In the genomic region with DNA sequence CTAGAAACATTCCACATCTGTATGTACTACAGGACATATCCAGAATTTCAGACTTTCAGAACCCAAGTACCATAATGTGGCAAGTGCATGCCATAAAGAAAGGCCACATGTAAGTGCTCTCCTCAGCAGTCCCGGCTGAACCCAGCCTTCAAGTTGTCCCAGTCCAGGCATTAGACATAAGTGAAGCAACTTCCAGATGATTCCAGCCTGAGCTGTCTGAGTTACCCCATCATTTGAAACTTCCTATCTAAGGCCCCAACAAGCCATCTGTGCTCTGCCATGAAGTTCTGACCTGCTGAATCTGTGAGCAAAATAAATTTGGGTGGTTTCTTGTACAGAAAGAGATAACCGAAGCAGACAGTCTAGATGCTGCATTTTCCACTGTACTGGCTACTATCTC, we compare ENCODE assay signal across 38 cellular contexts.
"Had no signal": no experiment of that assay in that cellular context is flagged by ENCODE, and none has a peak within 500 bp of the region (broad histone marks: within the 10 kb centered on the region; RNA-seq: fewer than 3 reads in every experiment).

No MANE protein-coding gene starts in this region.

- H3K27me3 Mint-ChIP-seq: activated CD4-positive, alpha-beta memory T cell treated with anti-CD3 and anti-CD28 coated beads, Interleukin-2, amount 10 ng/mL, durations not matched to agents 7 days and 5 days; activated CD8-positive, alpha-beta memory T cell treated with anti-CD3 and anti-CD28 coated beads, Interleukin-2, amount 10 ng/mL, durations not matched to agents 7 days and 5 days; activated naive CD8-positive, alpha-beta T cell treated with anti-CD3 and anti-CD28 coated beads for 36 hours had no signal

- H3K9me3 Mint-ChIP-seq: activated CD4-positive, alpha-beta memory T cell treated with anti-CD3 and anti-CD28 coated beads, Interleukin-2, amount 10 ng/mL, durations not matched to agents 7 days and 5 days; activated naive CD8-positive, alpha-beta T cell treated with anti-CD3 and anti-CD28 coated beads for 36 hours; activated T-cell treated with anti-CD3 and anti-CD28 coated beads, Interleukin-2, amount 50 U/mL, for 72 hours; activated T-helper 17 cell treated with anti-CD3 and anti-CD28 coated beads, Interleukin-2, amount 50 U/mL, for 72 hours; T-helper 1 cell treated with Interleukin-12 subunit alpha and Interleukin-12 subunit beta and Interleukin-4 antibody, amounts not matched to agents 30 μg/mL and 1 μg/mL, for 36 hours; T-helper 2 cell treated with Interferon-gamma antibody and Interleukin-4, amounts not matched to agents 5 μg/mL and 100 μg/mL, for 36 hours had no signal

- H3K27me3 ChIP-seq: ascending aorta, breast epithelium, MG63, Peyer's patch, SJSA1 had no signal

- H3K4me3 ChIP-seq: ascending aorta, breast epithelium, MG63, Peyer's patch, SJSA1 had no signal

- H3K27ac Mint-ChIP-seq: activated CD4-positive, alpha-beta memory T cell treated with anti-CD3 and anti-CD28 coated beads, Interleukin-2, amount 10 ng/mL, durations not matched to agents 7 days and 5 days; activated CD4-positive, alpha-beta T cell treated with anti-CD3 and anti-CD28 coated beads for 36 hours; activated CD8-positive, alpha-beta memory T cell treated with anti-CD3 and anti-CD28 coated beads, Interleukin-2, amount 10 ng/mL, durations not matched to agents 7 days and 5 days; activated naive CD8-positive, alpha-beta T cell treated with anti-CD3 and anti-CD28 coated beads for 36 hours; activated T-cell treated with anti-CD3 and anti-CD28 coated beads, Interleukin-2, amount 50 U/mL, for 72 hours; activated T-helper 17 cell treated with anti-CD3 and anti-CD28 coated beads, Interleukin-2, amount 50 U/mL, for 72 hours; T-helper 1 cell treated with Interleukin-12 subunit alpha and Interleukin-12 subunit beta and Interleukin-4 antibody, amounts not matched to agents 30 μg/mL and 1 μg/mL, for 36 hours; T-helper 2 cell treated with Interferon-gamma antibody and Interleukin-4, amounts not matched to agents 5 μg/mL and 100 μg/mL, for 36 hours had no signal

- FAIRE-seq: TTC549 had no signal

- H3K4me1 ChIP-seq: ascending aorta, breast epithelium, Peyer's patch, SJSA1 had no signal

- H3K4me2 ChIP-seq: SK-N-SH had no signal

- H3K36me3 ChIP-seq: ascending aorta, breast epithelium, MG63, Peyer's patch, SJSA1 had no signal

- ATAC-seq: activated CD4-positive, alpha-beta T cell treated with anti-CD3 and anti-CD28 coated beads for 36 hours; activated CD4-positive, CD25-positive, alpha-beta regulatory T cell treated with anti-CD3 and anti-CD28 coated beads, Interleukin-2, amount 50 U/mL, for 24 hours; activated CD8-positive, alpha-beta memory T cell treated with anti-CD3 and anti-CD28 coated beads, Interleukin-2, amount 10 ng/mL, durations not matched to agents 7 days and 5 days; activated T-cell treated with anti-CD3 and anti-CD28 coated beads, Interleukin-2, amount 50 U/mL, for 72 hours; activated T-helper 17 cell treated with anti-CD3 and anti-CD28 coated beads, Interleukin-2, amount 50 U/mL, for 72 hours; PC-3; WTC11 had no signal

- H3K36me3 Mint-ChIP-seq: activated CD8-positive, alpha-beta memory T cell treated with anti-CD3 and anti-CD28 coated beads, Interleukin-2, amount 10 ng/mL, durations not matched to agents 7 days and 5 days; activated naive CD8-positive, alpha-beta T cell treated with anti-CD3 and anti-CD28 coated beads for 36 hours had no signal

- H3K27ac ChIP-seq: ascending aorta, breast epithelium, Peyer's patch, SJSA1 had no signal

- H3K4me3 Mint-ChIP-seq: activated CD4-positive, alpha-beta memory T cell treated with anti-CD3 and anti-CD28 coated beads, Interleukin-2, amount 10 ng/mL, durations not matched to agents 7 days and 5 days; activated CD4-positive, alpha-beta T cell treated with anti-CD3 and anti-CD28 coated beads for 36 hours; activated CD8-positive, alpha-beta memory T cell treated with anti-CD3 and anti-CD28 coated beads, Interleukin-2, amount 10 ng/mL, durations not matched to agents 7 days and 5 days; activated naive CD8-positive, alpha-beta T cell treated with anti-CD3 and anti-CD28 coated beads for 36 hours; activated T-cell treated with anti-CD3 and anti-CD28 coated beads, Interleukin-2, amount 50 U/mL, for 72 hours; activated T-helper 17 cell treated with anti-CD3 and anti-CD28 coated beads, Interleukin-2, amount 50 U/mL, for 72 hours; T-helper 1 cell treated with Interleukin-12 subunit alpha and Interleukin-12 subunit beta and Interleukin-4 antibody, amounts not matched to agents 30 μg/mL and 1 μg/mL, for 36 hours; T-helper 2 cell treated with Interferon-gamma antibody and Interleukin-4, amounts not matched to agents 5 μg/mL and 100 μg/mL, for 36 hours; WTC11 had no signal

- DNase-seq: activated CD4-positive, alpha-beta memory T cell treated with anti-CD3 and anti-CD28 coated beads, Interleukin-2, amount 10 ng/mL, durations not matched to agents 7 days and 5 days; activated CD4-positive, alpha-beta T cell treated with anti-CD3 and anti-CD28 coated beads for 36 hours; activated CD4-positive, alpha-beta T cell treated with anti-CD3 and anti-CD28 coated beads, Interleukin-2, amount 50 U/mL, for 1 hour; activated CD8-positive, alpha-beta memory T cell treated with anti-CD3 and anti-CD28 coated beads for 24 hours; activated CD8-positive, alpha-beta memory T cell treated with anti-CD3 and anti-CD28 coated beads, Interleukin-2, amount 10 ng/mL, durations not matched to agents 7 days and 5 days; activated CD8-positive, alpha-beta memory T cell treated with anti-CD3 and anti-CD28 coated beads, Interleukin-2, amount 50 U/mL, for 48 hours; activated effector memory CD4-positive, alpha-beta T cell treated with anti-CD3 and anti-CD28 coated beads, Interleukin-2, amount 50 U/mL, for 16 hours; activated naive CD4-positive, alpha-beta T cell; activated naive CD4-positive, alpha-beta T cell treated with anti-CD3 and anti-CD28 coated beads, Interleukin-2, amount 50 U/mL, for 16 hours; activated naive CD8-positive, alpha-beta T cell treated with anti-CD3 and anti-CD28 coated beads for 36 hours; activated T-cell treated with anti-CD3 and anti-CD28 coated beads, Interleukin-2, amount 50 U/mL, for 72 hours; amygdala; Kasumi-1; MG63; NCI-H1048; NCI-H146; NCI-H187; NCI-H2029 treated with DMSO at 0.1 percent for 48 hours; NCI-H2107; NCI-H2171; NCI-H510A; NCI-H526; NCI-H748 treated with DMSO at 0.1 percent for 48 hours; NK-92 treated with Interleukin-12 subunit alpha and Interleukin-12 subunit beta, amount 100 ng/mL, for 24 hours; PC-3; Peyer's patch; RPMI8226; SHP77 treated with DMSO at 0.1 percent for 48 hours; SK-N-SH had no signal

- H3K9me3 ChIP-seq: ascending aorta, breast epithelium, MG63, Peyer's patch, SJSA1, SK-N-SH had no signal

- H3K4me1 Mint-ChIP-seq: activated CD4-positive, alpha-beta memory T cell treated with anti-CD3 and anti-CD28 coated beads, Interleukin-2, amount 10 ng/mL, durations not matched to agents 7 days and 5 days; activated CD4-positive, alpha-beta T cell treated with anti-CD3 and anti-CD28 coated beads for 36 hours; activated CD8-positive, alpha-beta memory T cell treated with anti-CD3 and anti-CD28 coated beads, Interleukin-2, amount 10 ng/mL, durations not matched to agents 7 days and 5 days; activated naive CD8-positive, alpha-beta T cell treated with anti-CD3 and anti-CD28 coated beads for 36 hours; activated T-helper 17 cell treated with anti-CD3 and anti-CD28 coated beads, Interleukin-2, amount 50 U/mL, for 72 hours had no signal

- H3K9ac ChIP-seq: SK-N-SH had no signal
